ENCODE assay signal across 17 cellular contexts in the genomic region with DNA sequence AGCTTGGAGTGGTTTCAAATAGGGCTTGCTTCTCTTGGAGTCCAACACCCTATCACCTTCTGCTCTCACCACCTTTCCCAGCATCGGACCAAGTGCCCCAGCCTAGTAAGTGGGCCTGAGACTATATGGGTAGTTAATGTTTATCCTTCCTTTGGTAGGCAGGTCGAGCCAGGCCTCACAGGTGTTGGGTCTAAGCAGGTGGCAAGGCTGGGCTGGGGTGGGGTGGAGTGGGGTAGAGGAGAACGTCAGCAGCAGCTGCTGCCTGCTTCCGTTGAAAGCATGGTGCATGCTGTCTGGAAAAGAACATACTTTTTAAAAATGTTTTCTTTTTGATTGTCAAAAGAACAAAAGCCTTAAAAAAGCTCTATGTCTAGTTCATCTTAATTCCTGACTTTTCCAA. TPM values are rescaled to one million over a fixed set of nuclear protein-coding genes. Genes with fewer than 3 reads are reported as not detected.
DNase-seq lines count a peak whose midpoint lies in the region; ATAC-seq and TF ChIP-seq lines count a peak whose summit lies in the region.
"Had no signal": no experiment of that assay in that cellular context is flagged by ENCODE, and none has a peak within 500 bp of the region (broad histone marks: within the 10 kb centered on the region; RNA-seq: fewer than 3 reads in every experiment).

No MANE protein-coding gene starts in this region.

- H3K9me3 Mint-ChIP-seq in activated naive CD4-positive, alpha-beta T cell treated with anti-CD3 and anti-CD28 coated beads, Interleukin-2, amount 10 ng/mL, durations not matched to agents 7 days and 5 days, result no peaks in the 10 kb centered on the region
- H3K9me3 Mint-ChIP-seq: stimulated activated naive CD8-positive, alpha-beta T cell treated with anti-CD3 and anti-CD28 coated beads, Interleukin-15, Interleukin-2, amounts not matched to agents 100 ng/mL and 50 ng/mL, for 24 hours had no signal

- 40% methylated on average over 4 of the region's 4 CpGs; no CpG with 5 or more reads in 1 of the 2 donors for WGBS in transverse colon (ENCODE audit: low coverage in 1 of 2), 2 donors

- in situ Hi-C loops in transverse colon (cut with MboI; ENCODE audit: low pct_ligation_motif_present in 1 of 4, low pct_unique_long_range_greater_than_20kb in 1 of 4, low sequenced_read_pairs in 3 of 4), result no loop called here

- peak overlapping the region in 3 of 4 donors; percentile 1 to 30 (median 20) for H3K27ac ChIP-seq in transverse colon
- H3K27ac ChIP-seq: WERI-Rb-1 had no signal

- intact Hi-C loops in mucosa of descending colon (cut with DNase I, micrococcal nuclease) (no loop called here), transverse colon (cut with DNase I; ENCODE audit: low total_unique reads) (no loop called here)

- no peaks in the 10 kb centered on the region for H3K27me3 ChIP-seq in transverse colon

- H3K4me3 Mint-ChIP-seq in activated naive CD4-positive, alpha-beta T cell treated with anti-CD3 and anti-CD28 coated beads, Interleukin-2, amount 10 ng/mL, durations not matched to agents 7 days and 5 days, result no peak overlapping the region
- H3K4me3 Mint-ChIP-seq in T-helper 17 cell, result peak overlapping the region; percentile 21
- H3K4me3 Mint-ChIP-seq: stimulated activated naive CD8-positive, alpha-beta T cell treated with anti-CD3 and anti-CD28 coated beads, Interleukin-15, Interleukin-2, amounts not matched to agents 100 ng/mL and 50 ng/mL, for 24 hours had no signal

- H3K4me3 ChIP-seq in mucosa of descending colon, result no peak overlapping the region
- H3K4me3 ChIP-seq in transverse colon, result no peak overlapping the region

- H3K36me3 ChIP-seq in mucosa of descending colon (ENCODE audit: low read depth) (no peaks in the 10 kb centered on the region), transverse colon (no peaks in the 10 kb centered on the region)
- H3K36me3 ChIP-seq: WERI-Rb-1 had no signal

- CTCF ChIA-PET in activated naive CD4-positive, alpha-beta T cell treated with anti-CD3 and anti-CD28 coated beads, Interleukin-2, amount 10 ng/mL, durations not matched to agents 7 days and 5 days (lab: Charles Lee), result no interaction called here

- H3K36me3 Mint-ChIP-seq in activated naive CD4-positive, alpha-beta T cell treated with anti-CD3 and anti-CD28 coated beads, Interleukin-2, amount 10 ng/mL, durations not matched to agents 7 days and 5 days, result no peaks in the 10 kb centered on the region
- no peaks in the 10 kb centered on the region for H3K36me3 Mint-ChIP-seq in T-helper 17 cell (ENCODE audit: low read depth)

- no peak for ATAC-seq in T-helper 17 cell
- ATAC-seq in mucosa of descending colon, result peak; percentile 95
- ATAC-seq in HG02798 (IDR thresholded peaks at IDR 0.05; ENCODE audit: poor library complexity, unreplicated experiment), result no peak
- ATAC-seq: HCT116 had no signal

- H3K27ac Mint-ChIP-seq in activated naive CD4-positive, alpha-beta T cell treated with anti-CD3 and anti-CD28 coated beads, Interleukin-2, amount 10 ng/mL, durations not matched to agents 7 days and 5 days, result peak overlapping the region; percentile 49
- no peak overlapping the region for H3K27ac Mint-ChIP-seq in T-helper 17 cell
- H3K27ac Mint-ChIP-seq: progenitor cell of endocrine pancreas; stimulated activated naive CD8-positive, alpha-beta T cell treated with anti-CD3 and anti-CD28 coated beads, Interleukin-15, Interleukin-2, amounts not matched to agents 100 ng/mL and 50 ng/mL, for 24 hours had no signal

- peaks cover 3% of the 10 kb centered on the region for H3K27me3 Mint-ChIP-seq in activated naive CD4-positive, alpha-beta T cell treated with anti-CD3 and anti-CD28 coated beads, Interleukin-2, amount 10 ng/mL, durations not matched to agents 7 days and 5 days
- no peaks in the 10 kb centered on the region for H3K27me3 Mint-ChIP-seq in T-helper 17 cell
- H3K27me3 Mint-ChIP-seq: progenitor cell of endocrine pancreas; stimulated activated naive CD8-positive, alpha-beta T cell treated with anti-CD3 and anti-CD28 coated beads, Interleukin-15, Interleukin-2, amounts not matched to agents 100 ng/mL and 50 ng/mL, for 24 hours had no signal

- no peak for TF ChIP-seq EP300 in transverse colon (IDR thresholded peaks at IDR 0.05; ENCODE audit: low read depth)

- TF ChIP-seq POLR2A in transverse colon (IDR thresholded peaks at IDR 0.05), result no peak

- H3K4me1 ChIP-seq in mucosa of descending colon (ENCODE audit: low read depth) (no peaks in the 10 kb centered on the region), transverse colon (no peaks in the 10 kb centered on the region)

- no peaks in the 10 kb centered on the region for H3K9me3 ChIP-seq in T-helper 17 cell (ENCODE audit: control insufficient read depth, low read length, poor library complexity, severe bottlenecking)
- no peaks in the 10 kb centered on the region for H3K9me3 ChIP-seq in mucosa of descending colon
- H3K9me3 ChIP-seq in transverse colon, result no peaks in the 10 kb centered on the region

- H3K4me1 Mint-ChIP-seq in activated naive CD4-positive, alpha-beta T cell treated with anti-CD3 and anti-CD28 coated beads, Interleukin-2, amount 10 ng/mL, durations not matched to agents 7 days and 5 days, result no peaks in the 10 kb centered on the region
- H3K4me1 Mint-ChIP-seq in T-helper 17 cell, result peaks cover 6% of the 10 kb centered on the region

- TF ChIP-seq CTCF in mucosa of descending colon (IDR thresholded peaks at IDR 0.05), result no peak
- no peak for TF ChIP-seq CTCF in transverse colon (IDR thresholded peaks at IDR 0.05)

- no peak for DNase-seq in activated naive CD4-positive, alpha-beta T cell treated with anti-CD3 and anti-CD28 coated beads, Interleukin-2, amount 10 ng/mL, durations not matched to agents 7 days and 5 days
- DNase-seq in activated naive CD4-positive, alpha-beta T cell (lab: John Stamatoyannopoulos, UW), result no peak
- DNase-seq in T-helper 17 cell (no peak), mucosa of descending colon (peak; percentile 48 to 70 (median 54)), transverse colon (peak; percentile 30), AG08395 (ENCODE audit: low spot score) (no peak)
- DNase-seq in activated CD8-positive, alpha-beta memory T cell treated with anti-CD3 and anti-CD28 coated beads, Interleukin-2, amount 50 U/mL, for 4 hours, result no peak
- DNase-seq: EL; foreskin melanocyte; Kasumi-1; stimulated activated CD4-positive, alpha-beta T cell treated with anti-CD3 and anti-CD28 coated beads, Interleukin-15, amount 100 ng/mL, for 24 hours; T-helper 1 cell; WERI-Rb-1 had no signal

RNA-seq across cellular contexts. Expression of gene DRP2, which starts 1.3 kb away (rescaled TPM):
- under 1 TPM; 0.10 to 0.27 TPM for total RNA-seq in T-helper 17 cell
- 1 to 10 TPM in 1 of 3 donors, under 1 TPM in 2; 0.23 to 6.0 (median 0.70) TPM for total RNA-seq in mucosa of descending colon
- total RNA-seq in transverse colon, result 1 to 10 TPM in 1 of 4 donors, under 1 TPM in 3; 0.20 to 1.5 (median 0.81) TPM

Comparison
In these comparisons a context has a peak if more than half of its experiments do, and no peak if none do; other contexts are left out.
1. DNase-seq: peak in mucosa of descending colon (3 of 3) and transverse colon (single experiment); none in activated naive CD4-positive, alpha-beta T cell treated with anti-CD3 and anti-CD28 coated beads, Interleukin-2, amount 10 ng/mL, durations not matched to agents 7 days and 5 days (single experiment), activated naive CD4-positive, alpha-beta T cell (0 of 4), T-helper 17 cell (0 of 3), activated CD8-positive, alpha-beta memory T cell treated with anti-CD3 and anti-CD28 coated beads, Interleukin-2, amount 50 U/mL, for 4 hours (single experiment) and AG08395 (single experiment).